Comparison of ENCODE assay signal across 8 cellular contexts in genomic region chr17:80991645-80992076, GRCh38. TPM values are rescaled to one million over a fixed set of nuclear protein-coding genes. Genes with fewer than 3 reads are reported as not detected.
DNase-seq lines count a peak whose midpoint lies in the region; ATAC-seq and TF ChIP-seq lines count a peak whose summit lies in the region.

Gene CHMP6, plus strand, starts transcription at chr17:80991841. Its CDS starts 78 bp downstream, at chr17:80991919.

- H3K36me3 ChIP-seq in breast epithelium (no peaks in the 10 kb centered on the region), skeletal muscle satellite cell (ENCODE audit: insufficient read depth, low read length) (peaks cover 13% of the 10 kb centered on the region)

- peak; percentile 53 for DNase-seq in Ammon's horn (ENCODE audit: low spot score)
- peak; percentile 61 for DNase-seq in NAMALWA (ENCODE audit: low spot score)
- DNase-seq in breast epithelium (ENCODE audit: low spot score in 2 of 2) = peak in 1 of 2 donors; percentile 55

- H3K27me3 ChIP-seq in breast epithelium (no peaks in the 10 kb centered on the region), skeletal muscle satellite cell (ENCODE audit: control insufficient read depth, insufficient read depth, low read length) (no peaks in the 10 kb centered on the region)

- H3K9me3 ChIP-seq in breast epithelium (no peaks in the 10 kb centered on the region), iPS-18c (ENCODE audit: control insufficient read depth, insufficient read depth, low read length) (no peaks in the 10 kb centered on the region), skeletal muscle satellite cell (replicated peaks; ENCODE audit: low read length) (no peaks in the 10 kb centered on the region)

- peak within 1 kb of the TSS; percentile 61 to 68 for H3K27ac ChIP-seq in breast epithelium

- peak within 1 kb of the TSS; percentile 75 for H3K4me3 ChIP-seq in WI38 (ENCODE audit: low read depth, low read length)
- H3K4me3 ChIP-seq in breast epithelium = peak within 1 kb of the TSS; percentile 85 to 98 (median 93)
- peak within 1 kb of the TSS; percentile 72 for H3K4me3 ChIP-seq in iPS-18c (ENCODE audit: insufficient read depth, low read depth, low read length)
- peak within 1 kb of the TSS; percentile 94 for H3K4me3 ChIP-seq in skeletal muscle satellite cell (ENCODE audit: low read length)

- TF ChIP-seq CTCF in WI38 (IDR thresholded peaks at IDR 0.05; ENCODE audit: low read depth, low read length) = no peak
- peak in 2 of 3 donors; percentile 20 to 35 for TF ChIP-seq CTCF in breast epithelium (IDR thresholded peaks at IDR 0.05)

- peaks cover 0 to 11% of the 10 kb centered on the region in 2 donors for H3K4me1 ChIP-seq in breast epithelium
- peaks cover 25% of the 10 kb centered on the region for H3K4me1 ChIP-seq in skeletal muscle satellite cell (ENCODE audit: control insufficient read depth, insufficient read depth, low read length)

- peak; percentile 60 for ATAC-seq in GM19035 (IDR thresholded peaks at IDR 0.05; ENCODE audit: unreplicated experiment)
- no peak for ATAC-seq in GM19452 (IDR thresholded peaks at IDR 0.05; ENCODE audit: unreplicated experiment)

- peak within 1 kb of the TSS; percentile 98 for H3K9ac ChIP-seq in skeletal muscle satellite cell (ENCODE audit: low read depth, low read length)

- intact Hi-C loops in breast epithelium (cut with DNase I; ENCODE audit: low total_unique reads) = no loop called here

- peak within 1 kb of the TSS; percentile 99 for H3K4me2 ChIP-seq in skeletal muscle satellite cell (ENCODE audit: low read length)

- no peak for TF ChIP-seq POLR2A in breast epithelium (IDR thresholded peaks at IDR 0.05)

RNA-seq across cellular contexts. Expression of gene CHMP6, which starts in this region (rescaled TPM):
- 10 to 100 TPM; 18.6 to 30.2 (median 27.7) TPM for total RNA-seq in breast epithelium
- total RNA-seq in skeletal muscle satellite cell (2012; rRNA removed) = 17.0 and 18.1 TPM in 2 replicates
